2 cellular contexts compared by ENCODE assay signal in genomic region chr2:120278901-120279300, GRCh38.
TF ChIP-seq lines count a peak whose summit lies in the region.

No MANE protein-coding gene starts in this region.

TF ChIP-seq in WTC11, 78 proteins besides CTCF, POLR2A, EP300 and RAD21:
- TF ChIP-seq ETV6 (CRISPR knock-in tag; IDR thresholded peaks at IDR 0.05) (no peak), MXD4 (CRISPR knock-in tag; IDR thresholded peaks at IDR 0.05; ENCODE audit: borderline replicate concordance) (no peak), ZNF281 (CRISPR knock-in tag; IDR thresholded peaks at IDR 0.05) (no peak), TEAD4 (CRISPR knock-in tag; IDR thresholded peaks at IDR 0.05) (no peak), USF1 (CRISPR knock-in tag; IDR thresholded peaks at IDR 0.05) (no peak), IRF2 (CRISPR knock-in tag; IDR thresholded peaks at IDR 0.05; ENCODE audit: borderline replicate concordance, low read depth) (no peak), CBFB (CRISPR knock-in tag; IDR thresholded peaks at IDR 0.05; ENCODE audit: low read depth) (no peak), ZSCAN18 (CRISPR knock-in tag; IDR thresholded peaks at IDR 0.05) (no peak), ZBTB43 (CRISPR knock-in tag; IDR thresholded peaks at IDR 0.05) (no peak), FOXK1 (CRISPR knock-in tag; IDR thresholded peaks at IDR 0.05) (no peak), NR1H2 (CRISPR knock-in tag; IDR thresholded peaks at IDR 0.05) (no peak), E2F5 (CRISPR knock-in tag; IDR thresholded peaks at IDR 0.05) (no peak)
TF ChIP-seq in WTC11: peak in this region for 0.

TF ChIP-seq in H1, 55 proteins besides CTCF, POLR2A, EP300 and RAD21:
- no peak for TF ChIP-seq CEBPB (IDR thresholded peaks at IDR 0.05; ENCODE audit: low read depth, low read length)
- no peak for TF ChIP-seq TEAD4 (IDR thresholded peaks at IDR 0.05; ENCODE audit: low read depth, low read length)
TF ChIP-seq in H1: peak in this region for 0.
